ENCODE assay signal across 22 cellular contexts in the genomic region with DNA sequence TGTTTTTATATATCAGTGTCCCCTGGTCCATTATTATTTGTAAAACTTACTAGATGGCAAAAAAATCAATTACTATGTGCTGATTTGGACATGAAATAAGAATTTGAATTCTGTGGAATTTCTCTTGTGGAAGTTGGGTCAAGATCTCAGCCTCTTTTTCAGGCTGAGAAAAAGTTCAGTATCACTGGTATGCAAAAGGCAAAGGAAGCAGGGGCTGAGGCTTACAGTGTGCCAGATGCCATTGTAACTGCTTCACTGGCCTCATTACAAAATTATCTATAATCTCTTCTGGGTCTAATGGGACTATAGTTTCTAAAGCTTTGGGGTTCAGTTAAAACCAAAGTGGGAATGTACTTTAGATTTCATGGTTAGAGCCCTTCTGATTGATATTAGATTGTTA.
DNase-seq lines count a peak whose midpoint lies in the region; ATAC-seq and TF ChIP-seq lines count a peak whose summit lies in the region.
"Had no signal": no experiment of that assay in that cellular context is flagged by ENCODE, and none has a peak within 500 bp of the region (broad histone marks: within the 10 kb centered on the region; RNA-seq: fewer than 3 reads in every experiment).

No MANE protein-coding gene starts in this region.

- H3K36me3 ChIP-seq in IMR-90 (ENCODE audit: control insufficient read depth, insufficient read depth, low read length), result no peaks in the 10 kb centered on the region
- no peaks in the 10 kb centered on the region for H3K36me3 ChIP-seq in osteoblast (ENCODE audit: insufficient read depth, low read length)
- H3K36me3 ChIP-seq: BE2C had no signal

- dilution Hi-C loops in IMR-90 (cut with HindIII; ENCODE audit: low sequenced_read_pairs, unreplicated experiment), result no loop called here

- H3K18ac ChIP-seq in IMR-90 (ENCODE audit: low read depth, low read length), result peak overlapping the region; percentile 37; the same call in 1 of the 2 replicates

- peaks cover 3% of the 10 kb centered on the region for H3K9me3 Mint-ChIP-seq in stimulated activated effector memory CD8-positive, alpha-beta T cell treated with anti-CD3 and anti-CD28 coated beads, Interleukin-12 subunit alpha, Interleukin-12 subunit beta, amount 100 ng/mL, for 72 hours

- H2BK15ac ChIP-seq in IMR-90 (ENCODE audit: low read depth, low read length), result no peak overlapping the region; the same call in 2 of the 3 replicates

- no peak overlapping the region; the same call in 1 of the 2 replicates for H4K91ac ChIP-seq in IMR-90 (ENCODE audit: insufficient read depth, low read depth, low read length)

- H3K9ac ChIP-seq in IMR-90 (ENCODE audit: low read depth, low read length), result no peak overlapping the region

- peak overlapping the region; percentile 95 for H2BK5ac ChIP-seq in IMR-90 (ENCODE audit: low read depth, low read length, poor library complexity, severe bottlenecking)

- H3K36me3 Mint-ChIP-seq in stimulated activated effector memory CD8-positive, alpha-beta T cell treated with anti-CD3 and anti-CD28 coated beads, Interleukin-12 subunit alpha, Interleukin-12 subunit beta, amount 100 ng/mL, for 72 hours, result no peaks in the 10 kb centered on the region

- H3K27ac Mint-ChIP-seq in stimulated activated effector memory CD8-positive, alpha-beta T cell treated with anti-CD3 and anti-CD28 coated beads, Interleukin-12 subunit alpha, Interleukin-12 subunit beta, amount 100 ng/mL, for 72 hours, result no peak overlapping the region

- no peak overlapping the region for H3K23ac ChIP-seq in IMR-90 (ENCODE audit: low read depth, low read length)

- no peaks in the 10 kb centered on the region for H3K4me1 Mint-ChIP-seq in stimulated activated effector memory CD8-positive, alpha-beta T cell treated with anti-CD3 and anti-CD28 coated beads, Interleukin-12 subunit alpha, Interleukin-12 subunit beta, amount 100 ng/mL, for 72 hours

- H4K8ac ChIP-seq in IMR-90 (ENCODE audit: low read depth in 2 of 2, low read length in 2 of 2), result peak overlapping the region in 1 of 2 experiments; percentile 20; a peak in 1 of 4 replicates

- H3K27ac ChIP-seq in IMR-90 (ENCODE audit: insufficient read depth, low read length) (0 out of 2 replicates have a peak overlapping the region, but pooled peaks have one; percentile 9), epithelial cell of prostate (peak overlapping the region; percentile 62), osteoblast (ENCODE audit: low read depth, low read length) (peak overlapping the region; percentile 88)
- H3K27ac ChIP-seq: 22Rv1, SK-N-MC had no signal

- H3K56ac ChIP-seq in IMR-90 (ENCODE audit: extremely low read depth, insufficient read depth, low read length), result peak overlapping the region; percentile 7; the same call in 1 of the 2 replicates

- H4K20me1 ChIP-seq in IMR-90 (ENCODE audit: insufficient read depth, low read length) (no peaks in the 10 kb centered on the region), osteoblast (ENCODE audit: insufficient read depth, low read length) (no peaks in the 10 kb centered on the region)

- no peak overlapping the region for H2BK20ac ChIP-seq in IMR-90 (ENCODE audit: low read depth, low read length)

- no peak overlapping the region for H3K4me2 ChIP-seq in IMR-90 (ENCODE audit: low read depth, low read length)
- no peak overlapping the region for H3K4me2 ChIP-seq in osteoblast (ENCODE audit: insufficient read depth, low read length)

- CTCF ChIA-PET in IMR-90 (lab: Yijun Ruan, JAX), result no interaction called here

- H3K27me3 ChIP-seq in IMR-90 (ENCODE audit: control insufficient read depth, insufficient read depth, low read length) (no peaks in the 10 kb centered on the region), osteoblast (ENCODE audit: insufficient read depth, low read length) (no peaks in the 10 kb centered on the region)
- H3K27me3 ChIP-seq: BE2C had no signal

- no peak for TF ChIP-seq POLR2A in IMR-90 (IDR thresholded peaks at IDR 0.05; ENCODE audit: low read depth, low read length)

- no peak overlapping the region for H2AK9ac ChIP-seq in IMR-90 (replicated peaks; ENCODE audit: low read depth, low read length, poor library complexity)

- H3K4me3 ChIP-seq in IMR-90 (ENCODE audit: insufficient read depth, low read depth, low read length) (no peak overlapping the region), osteoblast (ENCODE audit: insufficient read depth, low read length) (no peak overlapping the region)
- H3K4me3 ChIP-seq: K562, SK-N-MC had no signal

- H3K9me1 ChIP-seq in IMR-90 (ENCODE audit: insufficient read depth, low read length), result no peaks in the 10 kb centered on the region; the same call in none of the 2 replicates

- H3K4me1 ChIP-seq in IMR-90 (ENCODE audit: control insufficient read depth, insufficient read depth, low read length) (peaks cover 17% of the 10 kb centered on the region), osteoblast (ENCODE audit: insufficient read depth, low read length) (peaks cover 57% of the 10 kb centered on the region)
- H3K4me1 ChIP-seq: BE2C had no signal

- TF ChIP-seq CTCF in IMR-90 (conservative IDR thresholded peaks at IDR 0.05; ENCODE audit: low read depth, low read length) (no peak), osteoblast (IDR thresholded peaks at IDR 0.05; ENCODE audit: extremely low read depth, low read depth, low read length) (no peak)

- H2AFZ ChIP-seq in IMR-90 (replicated peaks; ENCODE audit: low read length, poor library complexity) (no peak overlapping the region), osteoblast (ENCODE audit: low read length) (no peak overlapping the region)

- no TSS peak for BruUV-seq in IMR-90 (replicated peaks; lab: Mats Ljungman, UMichigan)

- no peaks in the 10 kb centered on the region for H3K79me2 ChIP-seq in osteoblast (ENCODE audit: insufficient read depth, low read length)

- H3K9me3 ChIP-seq in IMR-90 (ENCODE audit: control insufficient read depth, insufficient read depth, low read length), result peaks cover 8% of the 10 kb centered on the region
- peaks cover 6% of the 10 kb centered on the region for H3K9me3 ChIP-seq in osteoblast (ENCODE audit: low read depth, low read length)

- ATAC-seq in IMR-90 (ENCODE audit: low read depth) (no peak), GM18867 (IDR thresholded peaks at IDR 0.05; ENCODE audit: unreplicated experiment) (no peak)
- ATAC-seq in stimulated activated effector memory CD8-positive, alpha-beta T cell treated with anti-CD3 and anti-CD28 coated beads, Interleukin-12 subunit alpha, Interleukin-12 subunit beta, amount 100 ng/mL, for 72 hours, result no peak
- ATAC-seq: K562, Panc1 had no signal

- in situ Hi-C loops in IMR-90 (cut with MboI; ENCODE audit: low sequenced_read_pairs), result loop anchor here (10.0 kb wide), 1 partner anchor 93 kb away; no protein-coding TSS in a partner anchor

- 0 out of 2 replicates have a peak overlapping the region, but pooled peaks have one; percentile 26 for H3K4ac ChIP-seq in IMR-90 (ENCODE audit: low read depth, low read length)

- no peak for TF ChIP-seq RAD21 in IMR-90 (IDR thresholded peaks at IDR 0.05; ENCODE audit: low read length)

- no peak overlapping the region for H3K14ac ChIP-seq in IMR-90 (replicated peaks; ENCODE audit: low read depth, low read length)

- no peak overlapping the region for H3K4me3 Mint-ChIP-seq in stimulated activated effector memory CD8-positive, alpha-beta T cell treated with anti-CD3 and anti-CD28 coated beads, Interleukin-12 subunit alpha, Interleukin-12 subunit beta, amount 100 ng/mL, for 72 hours

- H2AK5ac ChIP-seq in IMR-90 (ENCODE audit: low read depth, low read length), result no peak overlapping the region

- no peaks in the 10 kb centered on the region for H3K79me1 ChIP-seq in IMR-90 (ENCODE audit: low read depth in 1 of 2, low read length in 2 of 2)

- peak overlapping the region; percentile 4; the same call in 1 of the 2 replicates for H2BK120ac ChIP-seq in IMR-90 (ENCODE audit: low read depth, low read length)

- intact Hi-C loops in IMR-90 (cut with micrococcal nuclease), result no loop called here

- DNase-seq in DMS 273 (lab: John Stamatoyannopoulos, UW; ENCODE audit: unreplicated experiment) (peak; percentile 22), DMS 273 treated with DMSO at 0.1 percent for 48 hours (lab: John Stamatoyannopoulos, UW) (no peak), IMR-90 (no peak), epithelial cell of prostate (ENCODE audit: low read depth, low spot score) (no peak), osteoblast (ENCODE audit: insufficient read length, low spot score, missing footprints) (no peak), GM19240 (ENCODE audit: insufficient read length, low spot score) (no peak)
- no peak for DNase-seq in stimulated activated effector memory CD8-positive, alpha-beta T cell treated with anti-CD3 and anti-CD28 coated beads, Interleukin-12 subunit alpha, Interleukin-12 subunit beta, amount 100 ng/mL, for 72 hours (ENCODE audit: low spot score in 2 of 2)
- DNase-seq: ACHN, BE2C, Calu3, Kasumi-1, MV-4-11, NCI-H1105 treated with DMSO at 0.1 percent for 48 hours, NCI-H2029, NCI-H446 treated with DMSO at 0.1 percent for 48 hours, NCI-H526, SIG-M5 had no signal

- POLR2A ChIA-PET in IMR-90 (lab: Charles Lee; ENCODE audit: unreplicated experiment), result no interaction called here

- H4K5ac ChIP-seq in IMR-90 (ENCODE audit: low read depth, low read length), result peak overlapping the region; percentile 10; the same call in 1 of the 2 replicates

TF ChIP-seq in IMR-90, 13 proteins besides CTCF, POLR2A, EP300 and RAD21 (continues in another document):
- TF ChIP-seq RCOR1 (IDR thresholded peaks at IDR 0.05; ENCODE audit: insufficient replicate concordance, low read length) (no peak), FOS (IDR thresholded peaks at IDR 0.05; ENCODE audit: low read depth, low read length) (no peak), BHLHE40 (IDR thresholded peaks at IDR 0.05; ENCODE audit: low read depth, low read length) (no peak), RFX5 (IDR thresholded peaks at IDR 0.05; ENCODE audit: low read depth, low read length) (no peak)
- TF ChIP-seq, protein P1, sequence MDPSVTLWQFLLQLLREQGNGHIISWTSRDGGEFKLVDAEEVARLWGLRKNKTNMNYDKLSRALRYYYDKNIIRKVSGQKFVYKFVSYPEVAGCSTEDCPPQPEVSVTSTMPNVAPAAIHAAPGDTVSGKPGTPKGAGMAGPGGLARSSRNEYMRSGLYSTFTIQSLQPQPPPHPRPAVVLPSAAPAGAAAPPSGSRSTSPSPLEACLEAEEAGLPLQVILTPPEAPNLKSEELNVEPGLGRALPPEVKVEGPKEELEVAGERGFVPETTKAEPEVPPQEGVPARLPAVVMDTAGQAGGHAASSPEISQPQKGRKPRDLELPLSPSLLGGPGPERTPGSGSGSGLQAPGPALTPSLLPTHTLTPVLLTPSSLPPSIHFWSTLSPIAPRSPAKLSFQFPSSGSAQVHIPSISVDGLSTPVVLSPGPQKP (IDR thresholded peaks at IDR 0.05; ENCODE audit: borderline replicate concordance, low read depth, low read length), result no peak
- TF ChIP-seq, protein P2, sequence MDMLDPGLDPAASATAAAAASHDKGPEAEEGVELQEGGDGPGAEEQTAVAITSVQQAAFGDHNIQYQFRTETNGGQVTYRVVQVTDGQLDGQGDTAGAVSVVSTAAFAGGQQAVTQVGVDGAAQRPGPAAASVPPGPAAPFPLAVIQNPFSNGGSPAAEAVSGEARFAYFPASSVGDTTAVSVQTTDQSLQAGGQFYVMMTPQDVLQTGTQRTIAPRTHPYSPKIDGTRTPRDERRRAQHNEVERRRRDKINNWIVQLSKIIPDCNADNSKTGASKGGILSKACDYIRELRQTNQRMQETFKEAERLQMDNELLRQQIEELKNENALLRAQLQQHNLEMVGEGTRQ (IDR thresholded peaks at IDR 0.05; ENCODE audit: low read depth, low read length), result no peak

Comparison
In these comparisons a context has a peak if more than half of its experiments do, and no peak if none do; other contexts are left out.
1. H3K27ac ChIP-seq: peak in every context shown above with its lines; median percentile 88 in osteoblast; 62 in epithelial cell of prostate; 9 in IMR-90.